ENCODE assay signal across 13 cellular contexts in the genomic region with DNA sequence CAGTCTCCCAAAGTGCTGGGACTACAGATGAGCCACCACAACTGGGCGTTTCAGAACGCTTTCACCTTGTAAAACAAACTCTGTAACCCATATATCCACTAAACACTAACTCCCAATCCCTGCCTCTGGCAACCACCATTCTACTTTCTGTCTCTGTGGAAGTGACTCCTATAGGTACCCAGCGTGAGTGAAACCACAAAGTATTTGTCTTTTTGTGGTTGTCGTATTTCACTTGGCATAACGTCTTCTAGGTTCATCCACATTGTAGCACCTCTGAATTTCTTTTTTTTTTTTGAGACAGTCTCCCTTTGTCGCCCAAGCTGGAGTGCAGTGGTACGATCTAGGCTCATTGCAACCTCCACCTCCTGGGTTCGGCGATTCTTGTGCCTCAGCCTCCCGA. TPM values are rescaled to one million over a fixed set of nuclear protein-coding genes. Genes with fewer than 3 reads are reported as not detected.
A peak's percentile ranks its signal among the peaks of the same experiment; 100 is the strongest.
DNase-seq lines count a peak whose midpoint lies in the region; ATAC-seq and TF ChIP-seq lines count a peak whose summit lies in the region.
"Had no signal": no experiment of that assay in that cellular context is flagged by ENCODE, and none has a peak within 500 bp of the region (broad histone marks: within the 10 kb centered on the region; RNA-seq: fewer than 3 reads in every experiment).

No MANE protein-coding gene starts in this region.

- no peaks in the 10 kb centered on the region for H3K9me3 Mint-ChIP-seq in activated CD4-positive, alpha-beta T cell treated with anti-CD3 and anti-CD28 coated beads, Interleukin-2, amount 10 ng/mL, durations not matched to agents 24 days and 14 days
- H3K9me3 Mint-ChIP-seq in activated naive CD4-positive, alpha-beta T cell treated with anti-CD3 and anti-CD28 coated beads, Interleukin-2, amount 50 U/mL, for 72 hours, result no peaks in the 10 kb centered on the region
- H3K9me3 Mint-ChIP-seq in osteocyte (ENCODE audit: unreplicated experiment), result no peaks in the 10 kb centered on the region

- H3K27ac Mint-ChIP-seq in activated CD4-positive, alpha-beta T cell treated with anti-CD3 and anti-CD28 coated beads, Interleukin-2, amount 10 ng/mL, durations not matched to agents 24 days and 14 days, result peak overlapping the region; percentile 82
- peak overlapping the region; percentile 67 for H3K27ac Mint-ChIP-seq in activated naive CD4-positive, alpha-beta T cell treated with anti-CD3 and anti-CD28 coated beads, Interleukin-2, amount 50 U/mL, for 72 hours
- peak overlapping the region; percentile 87 for H3K27ac Mint-ChIP-seq in osteocyte (ENCODE audit: unreplicated experiment)

- peaks cover 82% of the 10 kb centered on the region for H3K4me1 Mint-ChIP-seq in activated CD4-positive, alpha-beta T cell treated with anti-CD3 and anti-CD28 coated beads, Interleukin-2, amount 10 ng/mL, durations not matched to agents 24 days and 14 days
- peaks cover 95% of the 10 kb centered on the region for H3K4me1 Mint-ChIP-seq in osteocyte (ENCODE audit: unreplicated experiment)

- peak overlapping the region; percentile 60 for H3K4me3 Mint-ChIP-seq in activated CD4-positive, alpha-beta T cell treated with anti-CD3 and anti-CD28 coated beads, Interleukin-2, amount 10 ng/mL, durations not matched to agents 24 days and 14 days
- no peak overlapping the region for H3K4me3 Mint-ChIP-seq in osteocyte (ENCODE audit: unreplicated experiment)

- intact Hi-C loops in activated CD4-positive, alpha-beta T cell treated with anti-CD3 and anti-CD28 coated beads, Interleukin-2, amount 10 ng/mL, durations not matched to agents 24 days and 14 days (cut with micrococcal nuclease), result no loop called here

- H3K9me3 ChIP-seq in KOPT-K1 (ENCODE audit: insufficient read depth, low read length, poor library complexity, severe bottlenecking), result no peaks in the 10 kb centered on the region

- TF ChIP-seq CTCF in osteocyte (IDR thresholded peaks at IDR 0.05), result no peak

- peak overlapping the region; percentile 26 for H3K27ac ChIP-seq in KOPT-K1 (ENCODE audit: low read depth, low read length, poor library complexity, severe bottlenecking)
- H3K27ac ChIP-seq: epithelial cell of prostate had no signal

- H3K36me3 Mint-ChIP-seq in activated CD4-positive, alpha-beta T cell treated with anti-CD3 and anti-CD28 coated beads, Interleukin-2, amount 10 ng/mL, durations not matched to agents 24 days and 14 days (ENCODE audit: low read depth), result peaks cover 4% of the 10 kb centered on the region
- no peaks in the 10 kb centered on the region for H3K36me3 Mint-ChIP-seq in activated naive CD4-positive, alpha-beta T cell treated with anti-CD3 and anti-CD28 coated beads, Interleukin-2, amount 50 U/mL, for 72 hours
- no peaks in the 10 kb centered on the region for H3K36me3 Mint-ChIP-seq in osteocyte (ENCODE audit: unreplicated experiment)

- no peaks in the 10 kb centered on the region for H3K36me3 ChIP-seq in KOPT-K1 (ENCODE audit: insufficient read depth, low read length)

- DNase-seq in activated CD4-positive, alpha-beta T cell treated with anti-CD3 and anti-CD28 coated beads, Interleukin-2, amount 10 ng/mL, durations not matched to agents 24 days and 14 days, result no peak
- no peak for DNase-seq in activated CD4-positive, alpha-beta T cell treated with anti-CD3 and anti-CD28 coated beads, Interleukin-2, amount 50 U/mL, for 4 hours
- DNase-seq in activated naive CD4-positive, alpha-beta T cell treated with anti-CD3 and anti-CD28 coated beads, Interleukin-2, amount 50 U/mL, for 72 hours (ENCODE audit: low spot score in 2 of 2), result no peak
- DNase-seq in osteocyte (ENCODE audit: extremely low spot score, unreplicated experiment) (no peak), NCI-H2171 treated with DMSO at 0.1 percent for 48 hours (lab: John Stamatoyannopoulos, UW) (no peak), iPS-NIHi11 (ENCODE audit: low spot score) (no peak)
- DNase-seq: NCI-H2171, nucleus accumbens, PC-3 had no signal

- no peaks in the 10 kb centered on the region for H3K27me3 Mint-ChIP-seq in activated CD4-positive, alpha-beta T cell treated with anti-CD3 and anti-CD28 coated beads, Interleukin-2, amount 10 ng/mL, durations not matched to agents 24 days and 14 days
- H3K27me3 Mint-ChIP-seq in osteocyte (ENCODE audit: unreplicated experiment), result no peaks in the 10 kb centered on the region

- ATAC-seq in activated naive CD4-positive, alpha-beta T cell treated with anti-CD3 and anti-CD28 coated beads, Interleukin-2, amount 50 U/mL, for 72 hours, result peak; percentile 59
- ATAC-seq in GM21786 (IDR thresholded peaks at IDR 0.05; ENCODE audit: unreplicated experiment), result no peak
- ATAC-seq: HepG2, PC-3 had no signal

RNA-seq across cellular contexts. Expression of a gene that starts 44.8 kb away (rescaled TPM):
- total RNA-seq in activated CD4-positive, alpha-beta T cell treated with anti-CD3 and anti-CD28 coated beads, Interleukin-2, amount 10 ng/mL, durations not matched to agents 24 days and 14 days, result 109 TPM in 2 replicates
- 100 to 1,000 TPM; 108 to 114 TPM for total RNA-seq in activated naive CD4-positive, alpha-beta T cell treated with anti-CD3 and anti-CD28 coated beads, Interleukin-2, amount 50 U/mL, for 72 hours
- 142 and 143 TPM in 2 replicates for total RNA-seq in osteocyte

RNA-seq across cellular contexts. Expression of a gene that starts 55.2 kb away (rescaled TPM):
- total RNA-seq in activated CD4-positive, alpha-beta T cell treated with anti-CD3 and anti-CD28 coated beads, Interleukin-2, amount 10 ng/mL, durations not matched to agents 24 days and 14 days, result 0.09 and 0.16 TPM in 2 replicates
- total RNA-seq in activated naive CD4-positive, alpha-beta T cell treated with anti-CD3 and anti-CD28 coated beads, Interleukin-2, amount 50 U/mL, for 72 hours, result under 1 TPM in 1 of 2 donors, not detected in 1; 0.27 TPM
- total RNA-seq in osteocyte, result not detected in 2 replicates
- total RNA-seq: PC-3 had no signal
